ENCODE assay signal across 12 cellular contexts in the genomic region with DNA sequence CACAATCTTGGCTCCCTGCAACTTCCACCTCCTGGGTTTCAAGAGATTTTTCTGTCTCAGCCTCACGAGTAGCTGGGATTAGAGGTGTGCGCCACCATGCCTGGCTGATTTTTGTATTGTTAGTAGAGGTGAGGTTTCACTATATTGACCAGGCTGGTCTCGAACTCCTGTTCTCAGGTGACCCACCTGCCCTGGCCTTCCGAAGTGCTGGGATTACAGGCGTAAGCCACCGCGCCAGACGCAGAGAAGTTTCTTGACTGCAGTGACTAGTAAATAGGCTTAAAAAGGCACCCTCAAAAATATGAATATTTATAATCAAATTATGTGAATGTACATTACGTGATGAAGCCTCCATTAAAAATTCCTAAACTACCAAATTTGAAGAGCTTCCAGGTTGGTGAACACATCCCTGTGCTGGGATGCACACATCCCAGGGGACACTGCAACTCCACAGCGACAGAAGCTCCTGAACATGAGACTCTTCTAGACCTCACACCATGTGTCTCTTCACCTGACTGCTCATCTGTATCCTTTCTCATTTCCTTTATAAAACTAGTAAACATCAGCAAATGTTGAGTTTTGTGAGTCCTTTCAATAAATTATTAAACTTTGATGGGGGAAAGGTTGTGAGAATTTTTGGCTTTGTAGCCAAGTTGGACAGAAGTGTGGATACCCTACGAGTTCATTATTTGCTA.
DNase-seq lines count a peak whose midpoint lies in the region; ATAC-seq and TF ChIP-seq lines count a peak whose summit lies in the region.
"Had no signal": no experiment of that assay in that cellular context is flagged by ENCODE, and none has a peak within 500 bp of the region (broad histone marks: within the 10 kb centered on the region; RNA-seq: fewer than 3 reads in every experiment).

No MANE protein-coding gene starts in this region.

- no peak for TF ChIP-seq CTCF in GM20000 (IDR thresholded peaks at IDR 0.05; ENCODE audit: extremely low read depth, missing control alignments)

- in situ Hi-C loops in G401 (cut with HindIII; ENCODE audit: low sequenced_read_pairs) = no loop called here

- ATAC-seq in GM18517 (IDR thresholded peaks at IDR 0.05; ENCODE audit: unreplicated experiment) = peak; percentile 61
- ATAC-seq in HG02870 (IDR thresholded peaks at IDR 0.05; ENCODE audit: unreplicated experiment) = peak; percentile 42
- ATAC-seq in HG03442 (IDR thresholded peaks at IDR 0.05; ENCODE audit: unreplicated experiment) = peak; percentile 46
- ATAC-seq: activated CD4-positive, alpha-beta T cell treated with anti-CD3 and anti-CD28 coated beads for 36 hours; activated T-helper 17 cell treated with anti-CD3 and anti-CD28 coated beads, Interleukin-2, amount 50 U/mL, for 72 hours; stimulated activated naive CD8-positive, alpha-beta T cell treated with anti-CD3 and anti-CD28 coated beads, Interleukin-15, amount 100 ng/mL, for 72 hours had no signal

- DNase-seq in GM20000 (ENCODE audit: low spot score) = peak; percentile 5
- no peak for DNase-seq in activated T-cell treated with anti-CD3 and anti-CD28 coated beads for 4 hours
- no peak for DNase-seq in DMS114 treated with DMSO at 0.1 percent for 48 hours (lab: John Stamatoyannopoulos, UW; ENCODE audit: unreplicated experiment)
- no peak for DNase-seq in G401 (ENCODE audit: low spot score)
- DNase-seq in NCI-H1092 treated with DMSO at 0.1 percent for 48 hours (lab: John Stamatoyannopoulos, UW) = no peak
- DNase-seq: activated CD4-positive, alpha-beta T cell treated with anti-CD3 and anti-CD28 coated beads for 36 hours; DND-41; stimulated activated naive CD8-positive, alpha-beta T cell treated with anti-CD3 and anti-CD28 coated beads, Interleukin-15, amount 100 ng/mL, for 72 hours had no signal
